In the genomic region with DNA sequence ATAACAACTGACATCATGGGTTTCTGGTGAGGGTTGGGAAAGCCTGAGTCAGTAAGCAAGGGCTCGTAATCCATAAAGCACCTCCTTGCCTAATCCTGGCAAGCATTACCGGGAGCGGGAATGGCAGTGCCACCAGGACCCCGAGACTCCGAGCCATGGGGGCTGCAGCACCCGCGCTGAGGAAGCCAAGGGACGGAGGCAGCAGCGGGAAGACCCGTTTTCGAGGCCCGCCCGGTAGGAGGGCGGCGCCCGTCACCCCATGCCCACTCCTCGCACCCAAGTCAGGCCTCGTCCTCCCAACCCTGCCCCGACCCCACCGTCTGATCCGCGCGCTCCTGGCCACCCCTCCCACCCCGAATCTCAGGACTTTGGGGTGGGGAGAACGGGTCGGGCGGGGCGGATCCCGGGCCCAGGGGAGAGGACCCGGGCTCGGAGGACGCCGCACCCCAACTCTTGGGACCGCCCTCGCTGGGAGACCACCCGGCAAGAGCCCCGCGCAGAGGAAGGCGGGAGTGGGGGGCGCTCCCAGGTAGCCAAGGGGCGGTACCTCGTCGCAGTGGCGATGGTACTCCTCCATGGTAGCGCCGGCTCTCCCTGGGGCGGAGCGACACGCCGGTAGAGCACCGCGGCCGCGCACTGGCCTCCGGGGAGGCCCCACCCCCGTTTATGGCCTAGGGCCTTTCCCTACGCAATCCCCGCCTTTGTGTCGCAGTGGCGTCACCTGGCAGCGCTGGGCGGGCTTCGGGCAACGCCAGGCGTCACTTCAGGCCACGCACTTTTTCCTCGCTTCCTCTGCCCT, we compare ENCODE assay signal across 8 cellular contexts.
DNase-seq lines count a peak whose midpoint lies in the region; ATAC-seq and FAIRE-seq lines count a peak whose summit lies in the region.

Gene DYNLT3 (minus strand): TSS at position 638 of the 799 bp plus-strand sequence. CDS start 61 bp downstream, at position 577.

- ATAC-seq in HG03045 (IDR thresholded peaks at IDR 0.05; ENCODE audit: unreplicated experiment): peak; percentile 99
- peak; percentile 92 to 93 for ATAC-seq in activated CD4-positive, CD25-positive, alpha-beta regulatory T cell treated with anti-CD3 and anti-CD28 coated beads, Interleukin-2, amount 50 U/mL, for 24 hours

- DNase-seq in SIG-M5 treated with dmso at 0.1 percent for 504 hours (lab: John Stamatoyannopoulos, UW; ENCODE audit: unreplicated experiment) (peak; percentile 57), SIG-M5 (lab: John Stamatoyannopoulos, UW) (no peak), NCI-H2171 treated with DMSO at 0.1 percent for 48 hours (lab: John Stamatoyannopoulos, UW) (peak; percentile 85), cerebellar cortex (ENCODE audit: low spot score) (peak; percentile 77)
- DNase-seq in stimulated activated CD4-positive, alpha-beta T cell treated with anti-CD3 and anti-CD28 coated beads, Interleukin-12 subunit alpha, Interleukin-12 subunit beta, amount 100 ng/mL, for 48 hours (ENCODE audit: low read depth in 2 of 3, low spot score in 1 of 3): peak; percentile 58 to 68 (median 61)

- peak; percentile 75 for FAIRE-seq in islet of Langerhans (lab: Jason Lieb, UNC)
